ENCODE assay signal across 23 cellular contexts in genomic region chr9:97053717-97054116, GRCh38. TPM values are rescaled to one million over a fixed set of nuclear protein-coding genes. Genes with fewer than 3 reads are reported as not detected.
DNase-seq lines count a peak whose midpoint lies in the region; ATAC-seq, FAIRE-seq and TF ChIP-seq lines count a peak whose summit lies in the region.
"Had no signal": no experiment of that assay in that cellular context is flagged by ENCODE, and none has a peak within 500 bp of the region (broad histone marks: within the 10 kb centered on the region; RNA-seq: fewer than 3 reads in every experiment).

No MANE protein-coding gene starts in this region.

- no peak overlapping the region for H2AFZ ChIP-seq in K562 (ENCODE audit: low read depth, low read length)
- H2AFZ ChIP-seq: PC-9 had no signal

- peak overlapping the region; percentile 92 for H3K27ac ChIP-seq in HUES48 (ENCODE audit: low read depth, low read length)
- H3K27ac ChIP-seq in K562 (ENCODE audit: extremely low read depth, low read depth, low read length) = no peak overlapping the region
- H3K27ac ChIP-seq in iPS-20b (ENCODE audit: low read length) = no peak overlapping the region
- H3K27ac ChIP-seq in psoas muscle = no peak overlapping the region
- H3K27ac ChIP-seq: HL-60, PC-9, SJSA1 had no signal

- intact Hi-C loops in K562 (cut with micrococcal nuclease) = no loop called here
- intact Hi-C loops in psoas muscle (cut with DNase I) = no loop called here

- H3K9me3 ChIP-seq in HUES48 (ENCODE audit: control insufficient read depth, insufficient read depth, low read length) (peaks cover 7% of the 10 kb centered on the region), K562 (replicated peaks; ENCODE audit: control insufficient read depth, insufficient read depth, low read depth, low read length) (no peaks in the 10 kb centered on the region; the same call in 1 of the 2 replicates), iPS-20b (ENCODE audit: insufficient read depth, low read depth, low read length) (no peaks in the 10 kb centered on the region), psoas muscle (no peaks in the 10 kb centered on the region)
- H3K9me3 ChIP-seq: MG63, SJSA1 had no signal

- no peaks in the 10 kb centered on the region for H4K20me1 ChIP-seq in K562 (replicated peaks; ENCODE audit: control insufficient read depth, insufficient read depth, low read length)

- TF ChIP-seq POLR2A in K562 (conservative IDR thresholded peaks at IDR 0.05) = no peak

- DNase-seq in K562 (ENCODE audit: extremely low read depth in 1 of 4, low spot score in 3 of 4) (no peak), psoas muscle (no peak), DMS114 treated with DMSO at 0.1 percent for 48 hours (lab: John Stamatoyannopoulos, UW; ENCODE audit: unreplicated experiment) (no peak), NCI-H1694 treated with DMSO at 0.1 percent for 48 hours (lab: John Stamatoyannopoulos, UW) (no peak)
- DNase-seq: C1 segment of cervical spinal cord; CD4-positive, alpha-beta memory T cell; DMS 273 treated with DMSO at 0.1 percent for 48 hours; DND-41; H7; HFFc6; KG1; MG63; NCI-H2029 treated with DMSO at 0.1 percent for 48 hours; NCI-H526 treated with DMSO at 0.1 percent for 48 hours; PC-9 had no signal

- no peak for TF ChIP-seq EP300 in K562 (IDR thresholded peaks at IDR 0.05; ENCODE audit: low read length)

- in situ Hi-C loops in K562 (cut with MboI) = no loop called here

- CTCF ChIA-PET in K562 (lab: Yijun Ruan, JAX; ENCODE audit: low intra/inter-chr PET ratio) = no interaction called here

- TF ChIP-seq CTCF in K562 (IDR thresholded peaks at IDR 0.05 in 2 of 3, conservative IDR thresholded peaks at IDR 0.05 in 1 of 3; ENCODE audit: insufficient read depth in 2 of 3, low read depth in 1 of 3, low read length in 3 of 3) = no peak
- TF ChIP-seq CTCF in psoas muscle (IDR thresholded peaks at IDR 0.05) = no peak

- H3K4me3 ChIP-seq in HUES48 (ENCODE audit: low read depth, low read length) = no peak overlapping the region
- no peak overlapping the region for H3K4me3 ChIP-seq in K562
- no peak overlapping the region for H3K4me3 ChIP-seq in iPS-20b (ENCODE audit: low read length)
- no peak overlapping the region for H3K4me3 ChIP-seq in psoas muscle
- H3K4me3 ChIP-seq: MG63, PC-9, SJSA1 had no signal

- ATAC-seq in K562 (no peak), psoas muscle (no peak), HG03460 (IDR thresholded peaks at IDR 0.05; ENCODE audit: unreplicated experiment) (no peak)
- ATAC-seq: Right ventricle myocardium inferior had no signal

- no peak for TF ChIP-seq RAD21 in K562 (CRISPR knock-in tag; conservative IDR thresholded peaks at IDR 0.05 in 1 of 2, IDR thresholded peaks at IDR 0.05 in 1 of 2)

- H3K79me2 ChIP-seq in K562 (ENCODE audit: control insufficient read depth, insufficient read depth, low read length) = no peaks in the 10 kb centered on the region

- H3K9me1 ChIP-seq in K562 (ENCODE audit: control insufficient read depth, insufficient read depth, low read length) = no peaks in the 10 kb centered on the region

- H3K4me1 ChIP-seq in HUES48 (ENCODE audit: control insufficient read depth, insufficient read depth, low read length) (peaks cover 29% of the 10 kb centered on the region), K562 (replicated peaks in 1 of 2; ENCODE audit: control insufficient read depth in 2 of 2, insufficient read depth in 2 of 2, low read length in 2 of 2) (no peaks in the 10 kb centered on the region), iPS-20b (ENCODE audit: insufficient read depth, low read length) (peaks cover 36% of the 10 kb centered on the region; the same call in 1 of the 2 replicates), psoas muscle (no peaks in the 10 kb centered on the region)
- H3K4me1 ChIP-seq: SJSA1 had no signal

- H3K27me3 ChIP-seq in HUES48 (ENCODE audit: control insufficient read depth, insufficient read depth, low read length) (no peaks in the 10 kb centered on the region), K562 (ENCODE audit: control insufficient read depth in 2 of 2, insufficient read depth in 2 of 2, low read length in 2 of 2) (peaks cover 9 to 20% of the 10 kb centered on the region in 2 experiments), iPS-20b (ENCODE audit: insufficient read depth, low read length) (no peaks in the 10 kb centered on the region), psoas muscle (ENCODE audit: insufficient read depth in 3 of 3, low read length in 2 of 3) (peaks cover 0 to 8% (median 3%) of the 10 kb centered on the region in 3 donors)

- no TSS peak for BruUV-seq in K562 (replicated peaks; lab: Mats Ljungman, UMichigan)

- FAIRE-seq in K562 (lab: Jason Lieb, UNC) = no peak
- FAIRE-seq: GM12892, GM19239 had no signal

- H3K9ac ChIP-seq in HUES48 (ENCODE audit: low read depth, low read length) = no peak overlapping the region
- H3K9ac ChIP-seq in K562 (ENCODE audit: insufficient read depth in 1 of 2, low read depth in 2 of 2, low read length in 2 of 2) = no peak overlapping the region
- H3K9ac ChIP-seq in iPS-20b (ENCODE audit: low read depth, low read length) = peak overlapping the region; percentile 13; the same call in 1 of the 2 replicates

- H3K36me3 ChIP-seq in HUES48 (ENCODE audit: control insufficient read depth, insufficient read depth, low read length) = no peaks in the 10 kb centered on the region
- H3K36me3 ChIP-seq in K562 (ENCODE audit: control insufficient read depth, insufficient read depth, low read length) = no peaks in the 10 kb centered on the region
- no peaks in the 10 kb centered on the region for H3K36me3 ChIP-seq in iPS-20b (ENCODE audit: insufficient read depth, low read depth, low read length)
- H3K36me3 ChIP-seq in psoas muscle (ENCODE audit: insufficient read depth in 1 of 2, low read depth in 1 of 2) = no peaks in the 10 kb centered on the region
- H3K36me3 ChIP-seq: MG63, SJSA1 had no signal

- POLR2A ChIA-PET in K562 (lab: Yijun Ruan, JAX) = no interaction called here

- 0% methylated on average over 3 of the region's 3 CpGs for WGBS in K562 (ENCODE audit: insufficient coverage, low coverage, missing lambda C conversion rate)
- WGBS in psoas muscle, 3 donors = 36 to 41% (median 38%) methylated on average over 3 of the region's 3 CpGs

- no peak overlapping the region for H3K4me2 ChIP-seq in K562 (ENCODE audit: insufficient read depth, low read length)
- H3K4me2 ChIP-seq: PC-9 had no signal

TF ChIP-seq in K562, 482 proteins besides CTCF, POLR2A, EP300 and RAD21 (continues in another document):
- peak; percentile 31 for TF ChIP-seq PRDM10 (IDR thresholded peaks at IDR 0.05; ENCODE audit: partially characterized antibody)

RNA-seq across cellular contexts. Expression of gene CTSV, which starts 14.8 kb away (rescaled TPM):
- 0.09 and 0.12 TPM in 2 replicates for total RNA-seq in K562 (2011; cell fraction: chromatin; rRNA removed; ENCODE audit: low replicate concordance)
- not detected in 2 replicates for total RNA-seq in K562 (2011; cell fraction: nucleolus; rRNA removed)
- total RNA-seq in K562 (2011; cell fraction: nucleoplasm; rRNA removed) = 0.07 and 0.15 TPM in 2 replicates
- 0.04 TPM in 1 of 2 replicates, not detected in the other for total RNA-seq in K562 (2014; rRNA removed)
- 0.18 TPM in 1 of 2 replicates, not detected in the other for total RNA-seq in K562 (2014; rRNA removed; fragmentation: Illumina TruSeq; extraction: Trizol)
- total RNA-seq in K562 (2015; rRNA removed; fragmentation: Illumina TruSeq; extraction: Trizol) = 0.11 and 0.14 TPM in 2 replicates
- total RNA-seq in K562 (2021) = not detected in 2 replicates
- polyA plus RNA-seq in K562 (2011; rRNA removed) = 0.06 and 0.11 TPM in 2 replicates
- 0.04 and 0.19 TPM in 2 replicates for polyA plus RNA-seq in K562 (2011; cell fraction: cytosol; rRNA removed)
- 0.07 TPM in 1 of 2 replicates, not detected in the other for polyA plus RNA-seq in K562 (2011; cell fraction: nucleus; rRNA removed)
- polyA plus RNA-seq in K562 (2012) = 0.21 and 0.66 TPM in 2 replicates
- 0.12 TPM in 1 of 2 replicates, not detected in the other for polyA plus RNA-seq in K562 (2014; fragmentation: Illumina TruSeq; extraction: Trizol)
- polyA plus RNA-seq in K562 (2014; fragmentation: Nextera tagmentation; extraction: Ambion mirVana) = under 1 TPM; 0.35 to 0.39 TPM
- polyA plus RNA-seq in K562 (2014; rRNA removed) = 0.12 TPM in 1 of 2 replicates, not detected in the other
- polyA minus RNA-seq in K562 (2011; rRNA and poly(A)+ RNA removed) = 0.18 and 0.24 TPM in 2 replicates
- polyA minus RNA-seq in K562 (2011; cell fraction: cytosol; rRNA and poly(A)+ RNA removed) = not detected in 2 replicates
- polyA minus RNA-seq in K562 (2011; cell fraction: nucleus; rRNA and poly(A)+ RNA removed) = 0.22 TPM in 1 of 2 replicates, not detected in the other
- under 1 TPM in 3 of 4 donors, not detected in 1; 0.17 to 0.40 (median 0.28) TPM for total RNA-seq in psoas muscle
- polyA plus RNA-seq in psoas muscle = 1 to 10 TPM in 1 of 3 donors, under 1 TPM in 2; 0.38 to 1.8 (median 0.42) TPM
- total RNA-seq: CD4-positive, alpha-beta memory T cell; Right ventricle myocardium inferior had no signal
- polyA plus RNA-seq: CD4-positive, alpha-beta memory T cell had no signal
